ENCODE assay signal across 8 cellular contexts in genomic region chr12:52032797-52033505, GRCh38. TPM values are rescaled to one million over a fixed set of nuclear protein-coding genes. Genes with fewer than 3 reads are reported as not detected.
DNase-seq lines count a peak whose midpoint lies in the region; ATAC-seq, FAIRE-seq and TF ChIP-seq lines count a peak whose summit lies in the region.

No MANE protein-coding gene starts in this region.

- FAIRE-seq in D721Med (lab: Jason Lieb, UNC): no peak
- peak; percentile 99 for FAIRE-seq in endothelial cell of umbilical vein (lab: Jason Lieb, UNC)

- H3K36me3 ChIP-seq in HUES64 (ENCODE audit: insufficient read depth, low read length): no peaks in the 10 kb centered on the region
- H3K36me3 ChIP-seq in OCI-LY1 (ENCODE audit: insufficient read depth, low read length): no peaks in the 10 kb centered on the region
- no peaks in the 10 kb centered on the region for H3K36me3 ChIP-seq in endothelial cell of umbilical vein (ENCODE audit: control insufficient read depth in 2 of 2, extremely low read depth in 1 of 2, insufficient read depth in 2 of 2, low read length in 2 of 2)
- no peaks in the 10 kb centered on the region for H3K36me3 ChIP-seq in mucosa of descending colon (ENCODE audit: low read depth)

- H3K4me1 ChIP-seq in HUES64 (ENCODE audit: insufficient read depth, low read length) (peaks cover 25% of the 10 kb centered on the region; the same call in 1 of the 2 replicates), OCI-LY1 (ENCODE audit: insufficient read depth, low read length, severe bottlenecking) (peaks cover 21% of the 10 kb centered on the region), endothelial cell of umbilical vein (ENCODE audit: control insufficient read depth, extremely low read depth, insufficient read depth, low read length) (peaks cover 21% of the 10 kb centered on the region), mucosa of descending colon (ENCODE audit: low read depth) (peaks cover 23% of the 10 kb centered on the region)

- no peaks in the 10 kb centered on the region for H3K79me2 ChIP-seq in OCI-LY1 (ENCODE audit: insufficient read depth, low read length)
- H3K79me2 ChIP-seq in endothelial cell of umbilical vein (ENCODE audit: control insufficient read depth, insufficient read depth, low read length): no peaks in the 10 kb centered on the region

- H3K9me2 ChIP-seq in OCI-LY1 (ENCODE audit: low read depth, low read length): no peaks in the 10 kb centered on the region

- H3K4me3 ChIP-seq in HUES64 (ENCODE audit: low read length): peak overlapping the region; percentile 52
- H3K4me3 ChIP-seq in OCI-LY1 (ENCODE audit: low read depth, low read length, poor library complexity, severe bottlenecking): peak overlapping the region; percentile 62
- H3K4me3 ChIP-seq in endothelial cell of umbilical vein (replicated peaks in 1 of 3; ENCODE audit: insufficient read depth in 1 of 3, low read depth in 1 of 3, low read length in 3 of 3): peak overlapping the region in 2 of 3 experiments; percentile 30 to 60
- H3K4me3 ChIP-seq in mucosa of descending colon: no peak overlapping the region

- 3% methylated on average over 49 of the region's 49 CpGs for WGBS in HUES64

- TF ChIP-seq POLR2A in endothelial cell of umbilical vein (IDR thresholded peaks at IDR 0.05; ENCODE audit: low read depth, low read length): peak; percentile 26

- no peaks in the 10 kb centered on the region for H3K9me3 ChIP-seq in HUES64 (ENCODE audit: insufficient read depth, low read depth, low read length)
- H3K9me3 ChIP-seq in OCI-LY1 (ENCODE audit: low read length): no peaks in the 10 kb centered on the region
- H3K9me3 ChIP-seq in endothelial cell of umbilical vein (replicated peaks; ENCODE audit: control insufficient read depth, insufficient read depth, low read length): no peaks in the 10 kb centered on the region
- H3K9me3 ChIP-seq in mucosa of descending colon: no peaks in the 10 kb centered on the region

- peak overlapping the region; percentile 60 for H3K27ac ChIP-seq in HUES64 (ENCODE audit: low read depth, low read length)
- no peak overlapping the region for H3K27ac ChIP-seq in OCI-LY1 (ENCODE audit: low read depth, low read length, poor library complexity, severe bottlenecking)
- H3K27ac ChIP-seq in endothelial cell of umbilical vein (ENCODE audit: insufficient read depth, low read depth, low read length): peak overlapping the region; percentile 74

- dilution Hi-C loops in endothelial cell of umbilical vein (cut with MboI; ENCODE audit: extremely low pct_ligation_motif_present, low sequenced_read_pairs): no loop called here

- peaks cover 4% of the 10 kb centered on the region; the same call in 1 of the 2 replicates for H3F3A ChIP-seq in OCI-LY1 (ENCODE audit: insufficient read depth, low read length)

- H3K4me2 ChIP-seq in OCI-LY1 (ENCODE audit: low read length) (peak overlapping the region; percentile 86), endothelial cell of umbilical vein (ENCODE audit: insufficient read depth, low read length) (peak overlapping the region; percentile 92)

- H3K9ac ChIP-seq in HUES64 (ENCODE audit: low read depth, low read length): peak overlapping the region; percentile 11; the same call in 1 of the 2 replicates
- H3K9ac ChIP-seq in OCI-LY1 (ENCODE audit: low read length): peak overlapping the region; percentile 57
- H3K9ac ChIP-seq in endothelial cell of umbilical vein (replicated peaks; ENCODE audit: extremely low read depth, insufficient read depth, low read length): peak overlapping the region; percentile 78

- intact Hi-C loops in endothelial cell of umbilical vein (cut with micrococcal nuclease) (loop anchor here (1.0 kb wide), 2 partner anchors 18 to 36 kb away; partner anchors contain the start of genes ATG101 and NR4A1), mucosa of descending colon (cut with DNase I, micrococcal nuclease) (no loop called here)

- BruUV-seq in endothelial cell of umbilical vein (replicated peaks; lab: Mats Ljungman, UMichigan): no TSS peak

- CTCF ChIA-PET in endothelial cell of umbilical vein (lab: Charles Lee): interaction anchor here (0.6 to 6.7 kb wide), 27 partner anchors 9 to 948 kb away, joined by 3 to 68 read pairs (median 5); partner anchors contain the start of genes ATG101, NR4A1 and TAMALIN

- no peaks in the 10 kb centered on the region for H3K9me1 ChIP-seq in endothelial cell of umbilical vein (replicated peaks; ENCODE audit: control insufficient read depth, extremely low read depth, insufficient read depth, low read length)

- no peak for TF ChIP-seq CTCF in D721Med (IDR thresholded peaks at IDR 0.05; ENCODE audit: insufficient read depth, missing control alignments)
- no peak for TF ChIP-seq CTCF in OCI-LY1 (IDR thresholded peaks at IDR 0.05; ENCODE audit: low read length)
- TF ChIP-seq CTCF in endothelial cell of umbilical vein (IDR thresholded peaks at IDR 0.05; ENCODE audit: extremely low read depth in 1 of 2, insufficient read depth in 1 of 2, low read depth in 1 of 2, low read length in 2 of 2): no peak
- no peak for TF ChIP-seq CTCF in mucosa of descending colon (IDR thresholded peaks at IDR 0.05)

- ATAC-seq in GM21515 (IDR thresholded peaks at IDR 0.05; ENCODE audit: unreplicated experiment) (peak; percentile 87), mucosa of descending colon (peak; percentile 94)

- H3K27me3 ChIP-seq in HUES64 (ENCODE audit: insufficient read depth, low read length): peaks cover 47% of the 10 kb centered on the region
- H3K27me3 ChIP-seq in OCI-LY1 (ENCODE audit: insufficient read depth, low read length): peaks cover 11% of the 10 kb centered on the region; the same call in 1 of the 2 replicates
- no peaks in the 10 kb centered on the region for H3K27me3 ChIP-seq in endothelial cell of umbilical vein (ENCODE audit: control insufficient read depth in 2 of 2, insufficient read depth in 2 of 2, low read length in 2 of 2)

- POLR2A ChIA-PET in endothelial cell of umbilical vein (lab: Charles Lee): interaction anchor here (0.6 to 1.4 kb wide), 7 partner anchors 11 to 37 kb away, joined by 3 to 15 read pairs (median 4); partner anchors contain the start of genes ATG101 and TAMALIN

- no peak overlapping the region for H2AFZ ChIP-seq in OCI-LY1 (ENCODE audit: low read length)
- H2AFZ ChIP-seq in endothelial cell of umbilical vein (ENCODE audit: low read depth, low read length): peak overlapping the region; percentile 76

- DNase-seq in D721Med (ENCODE audit: insufficient read length, low spot score) (peak; percentile 96), activated T-cell treated with anti-CD3 and anti-CD28 coated beads for 1 hour (ENCODE audit: low read depth) (peak; percentile 81), endothelial cell of umbilical vein (ENCODE audit: low read depth, low spot score) (peak; percentile 98), mucosa of descending colon (peak; percentile 97 to 99 (median 97))
- peak; percentile 86 for DNase-seq in stimulated activated CD8-positive, alpha-beta memory T cell treated with anti-CD3 and anti-CD28 coated beads, Interleukin-4, amount 100 ng/mL, for 24 hours (ENCODE audit: low read depth)

- H4K20me1 ChIP-seq in OCI-LY1 (ENCODE audit: insufficient read depth, low read length) (no peaks in the 10 kb centered on the region), endothelial cell of umbilical vein (replicated peaks; ENCODE audit: control insufficient read depth, extremely low read depth, insufficient read depth, low read length) (no peaks in the 10 kb centered on the region)

RNA-seq across cellular contexts. Expression of gene NR4A1, which starts 18.3 kb away (rescaled TPM):
- polyA plus RNA-seq in HUES64 (2013, experiment 1 of 2): 10.8 TPM
- polyA plus RNA-seq in HUES64 (2013, experiment 2 of 2): 15.4 TPM
- total RNA-seq in endothelial cell of umbilical vein: 6.8 and 10.2 TPM in 2 replicates
- 13.4 and 18.2 TPM in 2 replicates for polyA plus RNA-seq in endothelial cell of umbilical vein
- polyA plus RNA-seq in endothelial cell of umbilical vein (2011; cell fraction: cytosol; rRNA removed): 7.8 and 14.6 TPM in 2 replicates
- 58.3 and 72.6 TPM in 2 replicates for polyA plus RNA-seq in endothelial cell of umbilical vein (2011; cell fraction: nucleus; rRNA removed)
- 10.3 and 10.5 TPM in 2 replicates for polyA plus RNA-seq in endothelial cell of umbilical vein (2012)
- 3.8 and 7.3 TPM in 2 replicates for polyA minus RNA-seq in endothelial cell of umbilical vein
- polyA minus RNA-seq in endothelial cell of umbilical vein (2011; cell fraction: cytosol; rRNA and poly(A)+ RNA removed): 70.1 TPM
- polyA minus RNA-seq in endothelial cell of umbilical vein (2011; cell fraction: nucleus; rRNA and poly(A)+ RNA removed): 26.7 and 42.7 TPM in 2 replicates
- 100 to 1,000 TPM in 1 of 3 donors, 10 to 100 TPM in 2; 16.2 to 123 (median 44.6) TPM for total RNA-seq in mucosa of descending colon

RNA-seq across cellular contexts. Expression of gene TAMALIN, which starts 26.2 kb away (rescaled TPM):
- 3.0 TPM for polyA plus RNA-seq in HUES64 (2013, experiment 1 of 2)
- polyA plus RNA-seq in HUES64 (2013, experiment 2 of 2): 3.4 TPM
- total RNA-seq in endothelial cell of umbilical vein (87.5 and 88.4 TPM in 2 replicates), mucosa of descending colon (10 to 100 TPM in 2 of 3 donors, 1 to 10 TPM in 1; 9.4 to 19.6 (median 13.8) TPM)
- 50.0 and 53.3 TPM in 2 replicates for polyA plus RNA-seq in endothelial cell of umbilical vein
- polyA plus RNA-seq in endothelial cell of umbilical vein (2011; cell fraction: cytosol; rRNA removed): 42.2 and 64.7 TPM in 2 replicates
- 85.1 and 86.5 TPM in 2 replicates for polyA plus RNA-seq in endothelial cell of umbilical vein (2011; cell fraction: nucleus; rRNA removed)
- 68.4 and 77.9 TPM in 2 replicates for polyA plus RNA-seq in endothelial cell of umbilical vein (2012)
- 42.6 and 64.3 TPM in 2 replicates for polyA minus RNA-seq in endothelial cell of umbilical vein
- 0.51 TPM for polyA minus RNA-seq in endothelial cell of umbilical vein (2011; cell fraction: cytosol; rRNA and poly(A)+ RNA removed)
- polyA minus RNA-seq in endothelial cell of umbilical vein (2011; cell fraction: nucleus; rRNA and poly(A)+ RNA removed): 27.5 and 38.0 TPM in 2 replicates

RNA-seq across cellular contexts. Expression of gene ATG101, which starts 36.8 kb away (rescaled TPM):
- polyA plus RNA-seq in HUES64 (2013, experiment 1 of 2): 25.8 TPM
- 27.5 TPM for polyA plus RNA-seq in HUES64 (2013, experiment 2 of 2)
- 41.6 and 43.3 TPM in 2 replicates for total RNA-seq in endothelial cell of umbilical vein
- polyA plus RNA-seq in endothelial cell of umbilical vein: 67.5 and 78.4 TPM in 2 replicates
- polyA plus RNA-seq in endothelial cell of umbilical vein (2011; cell fraction: cytosol; rRNA removed): 82.7 and 95.4 TPM in 2 replicates
- 56.4 and 61.2 TPM in 2 replicates for polyA plus RNA-seq in endothelial cell of umbilical vein (2011; cell fraction: nucleus; rRNA removed)
- polyA plus RNA-seq in endothelial cell of umbilical vein (2012): 48.8 and 54.3 TPM in 2 replicates
- 51.6 and 70.4 TPM in 2 replicates for polyA minus RNA-seq in endothelial cell of umbilical vein
- polyA minus RNA-seq in endothelial cell of umbilical vein (2011; cell fraction: cytosol; rRNA and poly(A)+ RNA removed): 44.9 TPM
- 18.7 and 25.5 TPM in 2 replicates for polyA minus RNA-seq in endothelial cell of umbilical vein (2011; cell fraction: nucleus; rRNA and poly(A)+ RNA removed)
- 10 to 100 TPM; 30.1 to 37.5 (median 33.0) TPM for total RNA-seq in mucosa of descending colon

RNA-seq across cellular contexts. Expression of gene SMIM41, which starts 46.6 kb away (rescaled TPM):
- not detected for polyA plus RNA-seq in HUES64 (2013, experiment 1 of 2)
- not detected for polyA plus RNA-seq in HUES64 (2013, experiment 2 of 2)
- total RNA-seq in endothelial cell of umbilical vein (not detected in 2 replicates), mucosa of descending colon (under 1 TPM in 2 of 3 donors, not detected in 1; 0.32 to 0.41 TPM)
- not detected in 2 replicates for polyA plus RNA-seq in endothelial cell of umbilical vein
- not detected in 2 replicates for polyA plus RNA-seq in endothelial cell of umbilical vein (2011; cell fraction: cytosol; rRNA removed)
- not detected in 2 replicates for polyA plus RNA-seq in endothelial cell of umbilical vein (2011; cell fraction: nucleus; rRNA removed)
- polyA plus RNA-seq in endothelial cell of umbilical vein (2012): not detected in 2 replicates
- polyA minus RNA-seq in endothelial cell of umbilical vein: not detected in 2 replicates
- not detected for polyA minus RNA-seq in endothelial cell of umbilical vein (2011; cell fraction: cytosol; rRNA and poly(A)+ RNA removed)
- polyA minus RNA-seq in endothelial cell of umbilical vein (2011; cell fraction: nucleus; rRNA and poly(A)+ RNA removed): not detected in 2 replicates

Comparison
In these comparisons a context has a peak if more than half of its experiments do, and no peak if none do; other contexts are left out.
1. H3K9ac ChIP-seq: peak in every context shown above with its lines; median percentile 78 in endothelial cell of umbilical vein; 57 in OCI-LY1; 11 in HUES64.